In genomic region chr17:8710766-8711165, GRCh38 we compare ENCODE assay signal across 2 cellular contexts.
TF ChIP-seq lines count a peak whose summit lies in the region.

No MANE protein-coding gene starts in this region.

TF ChIP-seq in liver, 16 proteins besides CTCF, POLR2A, EP300 and RAD21:
- TF ChIP-seq RXRA (IDR thresholded peaks at IDR 0.05) (peak; percentile 34 to 59), NR2F2 (IDR thresholded peaks at IDR 0.05) (peak; percentile 9), TAF1 (conservative IDR thresholded peaks at IDR 0.05) (no peak), FOXA1 (IDR thresholded peaks at IDR 0.05) (no peak), HNF4A (conservative IDR thresholded peaks at IDR 0.05) (no peak), YY1 (IDR thresholded peaks at IDR 0.05) (no peak), SP1 (IDR thresholded peaks at IDR 0.05) (peak; percentile 23), FOXA2 (IDR thresholded peaks at IDR 0.05) (no peak), JUND (IDR thresholded peaks at IDR 0.05) (no peak), GABPA (IDR thresholded peaks at IDR 0.05 in 1 of 2, conservative IDR thresholded peaks at IDR 0.05 in 1 of 2) (no peak), EGR1 (IDR thresholded peaks at IDR 0.05; ENCODE audit: low read depth in 2 of 2) (no peak), REST (IDR thresholded peaks at IDR 0.05) (no peak)
- TF ChIP-seq, protein P1, sequence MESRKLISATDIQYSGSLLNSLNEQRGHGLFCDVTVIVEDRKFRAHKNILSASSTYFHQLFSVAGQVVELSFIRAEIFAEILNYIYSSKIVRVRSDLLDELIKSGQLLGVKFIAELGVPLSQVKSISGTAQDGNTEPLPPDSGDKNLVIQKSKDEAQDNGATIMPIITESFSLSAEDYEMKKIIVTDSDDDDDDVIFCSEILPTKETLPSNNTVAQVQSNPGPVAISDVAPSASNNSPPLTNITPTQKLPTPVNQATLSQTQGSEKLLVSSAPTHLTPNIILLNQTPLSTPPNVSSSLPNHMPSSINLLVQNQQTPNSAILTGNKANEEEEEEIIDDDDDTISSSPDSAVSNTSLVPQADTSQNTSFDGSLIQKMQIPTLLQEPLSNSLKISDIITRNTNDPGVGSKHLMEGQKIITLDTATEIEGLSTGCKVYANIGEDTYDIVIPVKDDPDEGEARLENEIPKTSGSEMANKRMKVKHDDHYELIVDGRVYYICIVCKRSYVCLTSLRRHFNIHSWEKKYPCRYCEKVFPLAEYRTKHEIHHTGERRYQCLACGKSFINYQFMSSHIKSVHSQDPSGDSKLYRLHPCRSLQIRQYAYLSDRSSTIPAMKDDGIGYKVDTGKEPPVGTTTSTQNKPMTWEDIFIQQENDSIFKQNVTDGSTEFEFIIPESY (IDR thresholded peaks at IDR 0.05): no peak
- TF ChIP-seq, protein P2, sequence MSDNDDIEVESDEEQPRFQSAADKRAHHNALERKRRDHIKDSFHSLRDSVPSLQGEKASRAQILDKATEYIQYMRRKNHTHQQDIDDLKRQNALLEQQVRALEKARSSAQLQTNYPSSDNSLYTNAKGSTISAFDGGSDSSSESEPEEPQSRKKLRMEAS (IDR thresholded peaks at IDR 0.05): no peak
- TF ChIP-seq, protein P3, sequence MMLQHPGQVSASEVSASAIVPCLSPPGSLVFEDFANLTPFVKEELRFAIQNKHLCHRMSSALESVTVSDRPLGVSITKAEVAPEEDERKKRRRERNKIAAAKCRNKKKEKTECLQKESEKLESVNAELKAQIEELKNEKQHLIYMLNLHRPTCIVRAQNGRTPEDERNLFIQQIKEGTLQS (IDR thresholded peaks at IDR 0.05): no peak

TF ChIP-seq in HepG2, 621 proteins besides CTCF, POLR2A, EP300 and RAD21:
- TF ChIP-seq, protein P4, sequence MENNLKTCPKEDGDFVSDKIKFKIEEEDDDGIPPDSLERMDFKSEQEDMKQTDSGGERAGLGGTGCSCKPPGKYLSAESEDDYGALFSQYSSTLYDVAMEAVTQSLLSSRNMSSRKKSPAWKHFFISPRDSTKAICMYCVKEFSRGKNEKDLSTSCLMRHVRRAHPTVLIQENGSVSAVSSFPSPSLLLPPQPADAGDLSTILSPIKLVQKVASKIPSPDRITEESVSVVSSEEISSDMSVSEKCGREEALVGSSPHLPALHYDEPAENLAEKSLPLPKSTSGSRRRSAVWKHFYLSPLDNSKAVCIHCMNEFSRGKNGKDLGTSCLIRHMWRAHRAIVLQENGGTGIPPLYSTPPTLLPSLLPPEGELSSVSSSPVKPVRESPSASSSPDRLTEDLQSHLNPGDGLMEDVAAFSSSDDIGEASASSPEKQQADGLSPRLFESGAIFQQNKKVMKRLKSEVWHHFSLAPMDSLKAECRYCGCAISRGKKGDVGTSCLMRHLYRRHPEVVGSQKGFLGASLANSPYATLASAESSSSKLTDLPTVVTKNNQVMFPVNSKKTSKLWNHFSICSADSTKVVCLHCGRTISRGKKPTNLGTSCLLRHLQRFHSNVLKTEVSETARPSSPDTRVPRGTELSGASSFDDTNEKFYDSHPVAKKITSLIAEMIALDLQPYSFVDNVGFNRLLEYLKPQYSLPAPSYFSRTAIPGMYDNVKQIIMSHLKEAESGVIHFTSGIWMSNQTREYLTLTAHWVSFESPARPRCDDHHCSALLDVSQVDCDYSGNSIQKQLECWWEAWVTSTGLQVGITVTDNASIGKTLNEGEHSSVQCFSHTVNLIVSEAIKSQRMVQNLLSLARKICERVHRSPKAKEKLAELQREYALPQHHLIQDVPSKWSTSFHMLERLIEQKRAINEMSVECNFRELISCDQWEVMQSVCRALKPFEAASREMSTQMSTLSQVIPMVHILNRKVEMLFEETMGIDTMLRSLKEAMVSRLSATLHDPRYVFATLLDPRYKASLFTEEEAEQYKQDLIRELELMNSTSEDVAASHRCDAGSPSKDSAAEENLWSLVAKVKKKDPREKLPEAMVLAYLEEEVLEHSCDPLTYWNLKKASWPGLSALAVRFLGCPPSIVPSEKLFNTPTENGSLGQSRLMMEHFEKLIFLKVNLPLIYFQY (CRISPR knock-in tag; IDR thresholded peaks at IDR 0.05; ENCODE audit: borderline replicate concordance): no peak
- TF ChIP-seq RXRA (CRISPR knock-in tag; IDR thresholded peaks at IDR 0.05): no peak
- TF ChIP-seq SIX4 (CRISPR knock-in tag; IDR thresholded peaks at IDR 0.05): no peak
- no peak for TF ChIP-seq ZSCAN25 (CRISPR knock-in tag; IDR thresholded peaks at IDR 0.05)
- TF ChIP-seq SALL2 (CRISPR knock-in tag; IDR thresholded peaks at IDR 0.05): no peak
- no peak for TF ChIP-seq SETDB1 (CRISPR knock-in tag; IDR thresholded peaks at IDR 0.05; ENCODE audit: borderline replicate concordance)
- TF ChIP-seq NFKBIZ (CRISPR knock-in tag; IDR thresholded peaks at IDR 0.05): no peak
- TF ChIP-seq NFATC3 (CRISPR knock-in tag; IDR thresholded peaks at IDR 0.05): no peak
- no peak for TF ChIP-seq ATF1 (CRISPR knock-in tag; IDR thresholded peaks at IDR 0.05)
- TF ChIP-seq ZNF572 (CRISPR knock-in tag; IDR thresholded peaks at IDR 0.05): no peak
- TF ChIP-seq ZNF776 (CRISPR knock-in tag; IDR thresholded peaks at IDR 0.05): no peak
- TF ChIP-seq ZNF264 (CRISPR knock-in tag; IDR thresholded peaks at IDR 0.05): no peak
- TF ChIP-seq PCBP1 (IDR thresholded peaks at IDR 0.05; ENCODE audit: borderline replicate concordance, low read depth, low read length): no peak
- TF ChIP-seq ZNF616 (CRISPR knock-in tag; IDR thresholded peaks at IDR 0.05; ENCODE audit: low read depth): no peak
- no peak for TF ChIP-seq ZNF703 (CRISPR knock-in tag; IDR thresholded peaks at IDR 0.05; ENCODE audit: borderline replicate concordance)
- no peak for TF ChIP-seq ZSCAN5A (CRISPR knock-in tag; IDR thresholded peaks at IDR 0.05; ENCODE audit: borderline replicate concordance)
- no peak for TF ChIP-seq RARG (CRISPR knock-in tag; IDR thresholded peaks at IDR 0.05; ENCODE audit: low read depth)
- no peak for TF ChIP-seq ZNF790 (CRISPR knock-in tag; IDR thresholded peaks at IDR 0.05; ENCODE audit: borderline replicate concordance)
